In the genomic region with DNA sequence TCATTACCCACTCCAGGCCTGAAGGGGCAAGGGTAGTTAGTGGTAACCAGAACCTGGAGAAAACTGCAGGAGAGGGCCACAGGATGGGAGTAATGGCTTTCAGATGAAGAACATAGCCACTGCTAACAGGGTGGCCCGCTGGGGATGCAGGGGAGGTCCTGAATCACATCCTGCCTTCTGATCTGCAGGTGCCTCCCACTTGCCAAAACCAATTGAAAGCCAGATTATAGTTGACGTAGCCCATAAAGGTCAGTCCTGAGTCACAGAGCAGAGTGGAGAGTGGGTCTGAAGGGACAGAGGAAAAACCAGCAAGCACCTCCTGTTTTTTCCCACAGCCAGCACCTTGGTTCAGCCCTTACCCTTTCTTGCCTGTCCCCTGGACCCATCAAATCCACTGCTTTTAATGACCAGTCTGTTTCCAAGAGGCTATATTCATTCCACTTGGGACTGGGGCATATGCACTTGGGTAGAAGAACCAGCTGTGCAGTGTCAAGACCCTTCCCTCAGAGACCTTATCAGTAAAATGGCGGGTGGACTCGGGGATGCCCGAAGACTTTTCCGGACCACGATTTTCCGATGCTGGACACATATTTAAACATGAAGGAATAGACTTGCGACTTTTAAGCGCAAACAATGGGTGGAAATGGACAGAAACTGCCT, we compare ENCODE assay signal across 2 cellular contexts.
TF ChIP-seq lines count a peak whose summit lies in the region.

No MANE protein-coding gene starts in this region.

TF ChIP-seq in Ishikawa, 13 proteins besides CTCF, POLR2A, EP300 and RAD21:
- TF ChIP-seq EGR1 (IDR thresholded peaks at IDR 0.05) (no peak), CEBPB (IDR thresholded peaks at IDR 0.05) (no peak), TCF12 (IDR thresholded peaks at IDR 0.05; ENCODE audit: low read depth) (peak; percentile 12; the same call in 1 of the 2 replicates), NFIC (IDR thresholded peaks at IDR 0.05) (no peak), YY1 (IDR thresholded peaks at IDR 0.05; ENCODE audit: low read depth) (peak; percentile 64), TAF1 (IDR thresholded peaks at IDR 0.05; ENCODE audit: low read depth) (peak; percentile 57), TEAD4 (IDR thresholded peaks at IDR 0.05) (no peak), ZBTB7A (IDR thresholded peaks at IDR 0.05; ENCODE audit: low read depth) (no peak), FOXM1 (IDR thresholded peaks at IDR 0.05; ENCODE audit: borderline replicate concordance, low read depth) (0 out of 2 replicates have a peak, but pooled peaks have one; percentile 16), CREB1 (IDR thresholded peaks at IDR 0.05; ENCODE audit: low read depth) (peak; percentile 31; the same call in 1 of the 2 replicates)
- TF ChIP-seq, protein P1, sequence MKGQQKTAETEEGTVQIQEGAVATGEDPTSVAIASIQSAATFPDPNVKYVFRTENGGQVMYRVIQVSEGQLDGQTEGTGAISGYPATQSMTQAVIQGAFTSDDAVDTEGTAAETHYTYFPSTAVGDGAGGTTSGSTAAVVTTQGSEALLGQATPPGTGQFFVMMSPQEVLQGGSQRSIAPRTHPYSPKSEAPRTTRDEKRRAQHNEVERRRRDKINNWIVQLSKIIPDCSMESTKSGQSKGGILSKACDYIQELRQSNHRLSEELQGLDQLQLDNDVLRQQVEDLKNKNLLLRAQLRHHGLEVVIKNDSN (IDR thresholded peaks at IDR 0.05) = no peak
- TF ChIP-seq, protein P2, sequence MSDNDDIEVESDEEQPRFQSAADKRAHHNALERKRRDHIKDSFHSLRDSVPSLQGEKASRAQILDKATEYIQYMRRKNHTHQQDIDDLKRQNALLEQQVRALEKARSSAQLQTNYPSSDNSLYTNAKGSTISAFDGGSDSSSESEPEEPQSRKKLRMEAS (IDR thresholded peaks at IDR 0.05) = no peak
- TF ChIP-seq, protein P3, sequence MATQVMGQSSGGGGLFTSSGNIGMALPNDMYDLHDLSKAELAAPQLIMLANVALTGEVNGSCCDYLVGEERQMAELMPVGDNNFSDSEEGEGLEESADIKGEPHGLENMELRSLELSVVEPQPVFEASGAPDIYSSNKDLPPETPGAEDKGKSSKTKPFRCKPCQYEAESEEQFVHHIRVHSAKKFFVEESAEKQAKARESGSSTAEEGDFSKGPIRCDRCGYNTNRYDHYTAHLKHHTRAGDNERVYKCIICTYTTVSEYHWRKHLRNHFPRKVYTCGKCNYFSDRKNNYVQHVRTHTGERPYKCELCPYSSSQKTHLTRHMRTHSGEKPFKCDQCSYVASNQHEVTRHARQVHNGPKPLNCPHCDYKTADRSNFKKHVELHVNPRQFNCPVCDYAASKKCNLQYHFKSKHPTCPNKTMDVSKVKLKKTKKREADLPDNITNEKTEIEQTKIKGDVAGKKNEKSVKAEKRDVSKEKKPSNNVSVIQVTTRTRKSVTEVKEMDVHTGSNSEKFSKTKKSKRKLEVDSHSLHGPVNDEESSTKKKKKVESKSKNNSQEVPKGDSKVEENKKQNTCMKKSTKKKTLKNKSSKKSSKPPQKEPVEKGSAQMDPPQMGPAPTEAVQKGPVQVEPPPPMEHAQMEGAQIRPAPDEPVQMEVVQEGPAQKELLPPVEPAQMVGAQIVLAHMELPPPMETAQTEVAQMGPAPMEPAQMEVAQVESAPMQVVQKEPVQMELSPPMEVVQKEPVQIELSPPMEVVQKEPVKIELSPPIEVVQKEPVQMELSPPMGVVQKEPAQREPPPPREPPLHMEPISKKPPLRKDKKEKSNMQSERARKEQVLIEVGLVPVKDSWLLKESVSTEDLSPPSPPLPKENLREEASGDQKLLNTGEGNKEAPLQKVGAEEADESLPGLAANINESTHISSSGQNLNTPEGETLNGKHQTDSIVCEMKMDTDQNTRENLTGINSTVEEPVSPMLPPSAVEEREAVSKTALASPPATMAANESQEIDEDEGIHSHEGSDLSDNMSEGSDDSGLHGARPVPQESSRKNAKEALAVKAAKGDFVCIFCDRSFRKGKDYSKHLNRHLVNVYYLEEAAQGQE (IDR thresholded peaks at IDR 0.05; ENCODE audit: low read depth) = no peak

TF ChIP-seq in H1, 55 proteins besides CTCF, POLR2A, EP300 and RAD21:
- TF ChIP-seq TEAD4 (IDR thresholded peaks at IDR 0.05; ENCODE audit: low read depth, low read length) (no peak), SIN3A (conservative IDR thresholded peaks at IDR 0.05 in 1 of 2, IDR thresholded peaks at IDR 0.05 in 1 of 2; ENCODE audit: low read depth in 1 of 2, low read length in 2 of 2) (0 out of 4 replicates have a peak, but pooled peaks of 1 of the 2 experiments have one; percentile 18), SAP30 (IDR thresholded peaks at IDR 0.05; ENCODE audit: insufficient read depth, insufficient replicate concordance, low read length) (no peak), TAF1 (IDR thresholded peaks at IDR 0.05; ENCODE audit: low read depth, low read length) (peak; percentile 19; the same call in 1 of the 2 replicates), SP2 (IDR thresholded peaks at IDR 0.05; ENCODE audit: low read length) (no peak), YY1 (IDR thresholded peaks at IDR 0.05; ENCODE audit: low read depth, low read length) (0 out of 2 replicates have a peak, but pooled peaks have one; percentile 4)
TF ChIP-seq in H1: peak in this region for 3.
